Comparison of ENCODE assay signal across 8 cellular contexts in genomic region chrX:155881158-155881993, GRCh38. TPM values are rescaled to one million over a fixed set of nuclear protein-coding genes. Genes with fewer than 3 reads are reported as not detected.
DNase-seq lines count a peak whose midpoint lies in the region; ATAC-seq, FAIRE-seq and TF ChIP-seq lines count a peak whose summit lies in the region.

TSS of gene VAMP7 (plus strand) at chrX:155881345. CDS start at chrX:155889467, 8,122 bp downstream.

- peaks cover 6% of the 10 kb centered on the region for H3K36me3 Mint-ChIP-seq in activated CD4-positive, alpha-beta T cell treated with anti-CD3 and anti-CD28 coated beads, Interleukin-2, amount 10 ng/mL, durations not matched to agents 7 days and 5 days (ENCODE audit: low read depth)

- peak; percentile 39 for FAIRE-seq in HepG2 (lab: Jason Lieb, UNC)

- H3K27ac Mint-ChIP-seq in activated CD4-positive, alpha-beta T cell treated with anti-CD3 and anti-CD28 coated beads, Interleukin-2, amount 10 ng/mL, durations not matched to agents 7 days and 5 days = peak within 1 kb of the TSS; percentile 95

- H3K36me3 ChIP-seq in HepG2 (replicated peaks in 1 of 2; ENCODE audit: control insufficient read depth in 1 of 2, insufficient read depth in 2 of 2, low read length in 2 of 2) = no peaks in the 10 kb centered on the region

- peak within 1 kb of the TSS; percentile 72 for H3K4me2 ChIP-seq in HepG2 (ENCODE audit: low read depth, low read length)

- no peaks in the 10 kb centered on the region for H3K4me1 ChIP-seq in HepG2 (ENCODE audit: insufficient read depth, low read length)

- POLR2A ChIA-PET in activated CD4-positive, alpha-beta T cell treated with anti-CD3 and anti-CD28 coated beads, Interleukin-2, amount 10 ng/mL, durations not matched to agents 7 days and 5 days (lab: Charles Lee) = no interaction called here
- POLR2A ChIA-PET in HepG2 (lab: Yijun Ruan, JAX) = no interaction called here

- no peaks in the 10 kb centered on the region for H3K27me3 Mint-ChIP-seq in activated CD4-positive, alpha-beta T cell treated with anti-CD3 and anti-CD28 coated beads, Interleukin-2, amount 10 ng/mL, durations not matched to agents 7 days and 5 days

- H4K20me1 ChIP-seq in HepG2 (ENCODE audit: insufficient read depth, low read length) = no peaks in the 10 kb centered on the region

- DNase-seq in C1 segment of cervical spinal cord (lab: John Stamatoyannopoulos, UW) = peak; percentile 9 to 86 (median 70)
- DNase-seq in NCI-H526 (lab: John Stamatoyannopoulos, UW) = peak; percentile 96 to 98
- DNase-seq in activated CD4-positive, alpha-beta T cell treated with anti-CD3 and anti-CD28 coated beads, Interleukin-2, amount 10 ng/mL, durations not matched to agents 7 days and 5 days = peak; percentile 86
- DNase-seq in cortex of kidney (lab: John Stamatoyannopoulos, UW) = peak; percentile 74
- peak; percentile 78 for DNase-seq in HepG2 (ENCODE audit: low spot score)
- DNase-seq in stimulated activated CD4-positive, alpha-beta T cell treated with anti-CD3 and anti-CD28 coated beads, Interleukin-2, amount 100 ng/mL, for 48 hours = peak; percentile 62

- peak; percentile 91 for ATAC-seq in GM19328 (IDR thresholded peaks at IDR 0.05; ENCODE audit: unreplicated experiment)
- peak; percentile 86 for ATAC-seq in HG03469 (IDR thresholded peaks at IDR 0.05; ENCODE audit: unreplicated experiment)
- ATAC-seq in HepG2 = peak; percentile 100

- no peak for TF ChIP-seq CTCF in HepG2 (CRISPR knock-in tag; IDR thresholded peaks at IDR 0.05)

- TF ChIP-seq POLR2A in HepG2 (IDR thresholded peaks at IDR 0.05; ENCODE audit: insufficient read depth in 1 of 2, low read depth in 2 of 2, low read length in 2 of 2) = peak; percentile 43 to 87

- H3K27ac ChIP-seq in HepG2 (ENCODE audit: extremely low read length, insufficient read depth, low read length) = peak within 1 kb of the TSS; percentile 41

- H3K9me3 Mint-ChIP-seq in activated CD4-positive, alpha-beta T cell treated with anti-CD3 and anti-CD28 coated beads, Interleukin-2, amount 10 ng/mL, durations not matched to agents 7 days and 5 days = peaks cover 2% of the 10 kb centered on the region

- H3K4me3 ChIP-seq in HepG2 (replicated peaks in 1 of 3; ENCODE audit: insufficient read depth in 1 of 3, low read depth in 2 of 3, low read length in 3 of 3) = peak within 1 kb of the TSS; percentile 63 to 92 (median 85)

- H3K4me1 Mint-ChIP-seq in activated CD4-positive, alpha-beta T cell treated with anti-CD3 and anti-CD28 coated beads, Interleukin-2, amount 10 ng/mL, durations not matched to agents 7 days and 5 days = peaks cover 21% of the 10 kb centered on the region

- BruUV-seq in HepG2 (replicated peaks; lab: Mats Ljungman, UMichigan) = TSS peak; percentile 70

- 39% methylated on average over 42 of the region's 48 CpGs for WGBS in HepG2 (ENCODE audit: low lambda C conversion rate)

- in situ Hi-C loops in HepG2 (cut with HindIII; ENCODE audit: extremely low pct_ligation_motif_present, low pct_unique_long_range_greater_than_20kb) = no loop called here

- peak within 1 kb of the TSS; percentile 73 for H3K9ac ChIP-seq in HepG2 (ENCODE audit: insufficient read depth, low read depth, low read length)

- H3K4me3 Mint-ChIP-seq in activated CD4-positive, alpha-beta T cell treated with anti-CD3 and anti-CD28 coated beads, Interleukin-2, amount 10 ng/mL, durations not matched to agents 7 days and 5 days = peak within 1 kb of the TSS; percentile 89

- intact Hi-C loops in HepG2 (cut with micrococcal nuclease; ENCODE audit: unreplicated experiment) = no loop called here

- CTCF ChIA-PET in activated CD4-positive, alpha-beta T cell treated with anti-CD3 and anti-CD28 coated beads, Interleukin-2, amount 10 ng/mL, durations not matched to agents 7 days and 5 days (lab: Charles Lee) = no interaction called here
- CTCF ChIA-PET in HepG2 (lab: Yijun Ruan, JAX; ENCODE audit: low intra/inter-chr PET ratio, low total read pairs) = no interaction called here

- peak within 1 kb of the TSS; percentile 20 for H2AFZ ChIP-seq in HepG2 (ENCODE audit: low read length)

- TF ChIP-seq RAD21 in HepG2 (CRISPR knock-in tag; IDR thresholded peaks at IDR 0.05) = no peak

- no peak for TF ChIP-seq EP300 in HepG2 (IDR thresholded peaks at IDR 0.05; ENCODE audit: low read depth in 2 of 2, low read length in 2 of 2)
- no peak for TF ChIP-seq EP300 in HepG2 (CRISPR knock-in tag; IDR thresholded peaks at IDR 0.05; ENCODE audit: borderline replicate concordance)

- peaks cover 0 to 1% of the 10 kb centered on the region in 2 experiments; a peak in 1 of 5 replicates for H3K27me3 ChIP-seq in HepG2 (ENCODE audit: control insufficient read depth in 1 of 2, insufficient read depth in 2 of 2, low read length in 2 of 2)

- H3K9me3 ChIP-seq in HepG2 (ENCODE audit: low read length) = peaks cover 51% of the 10 kb centered on the region

- peaks cover 10% of the 10 kb centered on the region for H3K79me2 ChIP-seq in HepG2 (ENCODE audit: insufficient read depth, low read length)

TF ChIP-seq in HepG2, 621 proteins besides CTCF, POLR2A, EP300 and RAD21 (continues in another document):
- peak; percentile 92 for TF ChIP-seq NFYC (CRISPR knock-in tag; IDR thresholded peaks at IDR 0.05)
- peak; percentile 99 for TF ChIP-seq THAP11 (CRISPR knock-in tag; IDR thresholded peaks at IDR 0.05)
- TF ChIP-seq ZFYVE20 (CRISPR knock-in tag; IDR thresholded peaks at IDR 0.05; ENCODE audit: borderline replicate concordance, low read depth) = no peak
- no peak for TF ChIP-seq ZNF629 (CRISPR knock-in tag; conservative IDR thresholded peaks at IDR 0.05)
- peak; percentile 97 for TF ChIP-seq ZNF143 (CRISPR knock-in tag; IDR thresholded peaks at IDR 0.05)
- peak; percentile 9 for TF ChIP-seq TBL1XR1 (IDR thresholded peaks at IDR 0.05; ENCODE audit: borderline replicate concordance, low read length, partially characterized antibody)
- peak; percentile 91 for TF ChIP-seq GMEB1 (CRISPR knock-in tag; IDR thresholded peaks at IDR 0.05; ENCODE audit: borderline replicate concordance)
- no peak for TF ChIP-seq TCF7 (IDR thresholded peaks at IDR 0.05; ENCODE audit: low read depth)
- TF ChIP-seq ZSCAN25 (CRISPR knock-in tag; IDR thresholded peaks at IDR 0.05) = peak; percentile 65; the same call in 1 of the 2 replicates
- peak; percentile 49; the same call in 1 of the 2 replicates for TF ChIP-seq ATF1 (CRISPR knock-in tag; IDR thresholded peaks at IDR 0.05)
- TF ChIP-seq HIC2 (CRISPR knock-in tag; IDR thresholded peaks at IDR 0.05; ENCODE audit: low read depth) = no peak
- TF ChIP-seq SOX6 (IDR thresholded peaks at IDR 0.05) = no peak
- TF ChIP-seq SOX6 (CRISPR knock-in tag; IDR thresholded peaks at IDR 0.05) = 0 out of 2 replicates have a peak, but pooled peaks have one; percentile 21

RNA-seq across cellular contexts. Expression of gene VAMP7, which starts in this region (rescaled TPM):
- total RNA-seq in activated CD4-positive, alpha-beta T cell treated with anti-CD3 and anti-CD28 coated beads, Interleukin-2, amount 10 ng/mL, durations not matched to agents 7 days and 5 days = 10 to 100 TPM; 31.5 to 35.9 TPM
- 20.7 and 34.7 TPM in 2 replicates for total RNA-seq in HepG2 (2016; rRNA removed; fragmentation: Illumina TruSeq; extraction: Trizol)
- total RNA-seq in HepG2 (2016; cell fraction: cytosol; rRNA removed; fragmentation: Illumina TruSeq; extraction: Trizol; ENCODE audit: low read depth) = 4.2 and 6.3 TPM in 2 replicates
- total RNA-seq in HepG2 (2016; cell fraction: insoluble cytoplasmic fraction; rRNA removed; fragmentation: Illumina TruSeq; extraction: Trizol) = 19.6 and 32.2 TPM in 2 replicates
- 18.7 and 19.2 TPM in 2 replicates for total RNA-seq in HepG2 (2016; cell fraction: membrane; rRNA removed; fragmentation: Illumina TruSeq; extraction: Trizol)
- total RNA-seq in HepG2 (2016; cell fraction: nucleus; rRNA removed; fragmentation: Illumina TruSeq; extraction: Trizol) = 10.8 and 11.2 TPM in 2 replicates
- polyA plus RNA-seq in HepG2 (2011; rRNA removed) = 9.5 and 13.4 TPM in 2 replicates
- 5.3 and 8.9 TPM in 2 replicates for polyA plus RNA-seq in HepG2 (2011; cell fraction: cytosol; rRNA removed)
- polyA plus RNA-seq in HepG2 (2011; cell fraction: nucleus; rRNA removed) = 2.7 and 3.3 TPM in 2 replicates
- polyA plus RNA-seq in HepG2 (2012) = 10.9 and 11.7 TPM in 2 replicates
- 5.4 and 7.4 TPM in 2 replicates for polyA plus RNA-seq in HepG2 (2016; cell fraction: cytosol; fragmentation: Illumina TruSeq; extraction: Trizol; ENCODE audit: low read depth)
- 35.9 and 37.3 TPM in 2 replicates for polyA plus RNA-seq in HepG2 (2016; cell fraction: insoluble cytoplasmic fraction; fragmentation: Illumina TruSeq; extraction: Trizol; ENCODE audit: low read depth)
- 18.4 and 18.9 TPM in 2 replicates for polyA plus RNA-seq in HepG2 (2016; cell fraction: membrane; fragmentation: Illumina TruSeq; extraction: Trizol; ENCODE audit: low read depth)
- 13.1 and 14.2 TPM in 2 replicates for polyA plus RNA-seq in HepG2 (2016; cell fraction: nucleus; fragmentation: Illumina TruSeq; extraction: Trizol; ENCODE audit: insufficient read depth, low read depth)
- polyA minus RNA-seq in HepG2 (2011; rRNA and poly(A)+ RNA removed; ENCODE audit: low replicate concordance) = 6.3 and 20.7 TPM in 2 replicates
- 8.2 and 9.6 TPM in 2 replicates for polyA minus RNA-seq in HepG2 (2011; cell fraction: cytosol; rRNA and poly(A)+ RNA removed)
- polyA minus RNA-seq in HepG2 (2011; cell fraction: nucleus; rRNA and poly(A)+ RNA removed) = 10.6 and 11.4 TPM in 2 replicates

Comparison
In these comparisons a context has a peak if more than half of its experiments do, and no peak if none do; other contexts are left out.
1. Peak in every context shown above with its lines: DNase-seq, ATAC-seq, H3K4me3 ChIP-seq and H3K27ac ChIP-seq.